Comparison of ENCODE assay signal across 20 cellular contexts in genomic region chr11:97974798-97975498, GRCh38.
A peak's percentile ranks its signal among the peaks of the same experiment; 100 is the strongest.
DNase-seq lines count a peak whose midpoint lies in the region; ATAC-seq, FAIRE-seq and TF ChIP-seq lines count a peak whose summit lies in the region.
"Had no signal": no experiment of that assay in that cellular context is flagged by ENCODE, and none has a peak within 500 bp of the region (broad histone marks: within the 10 kb centered on the region; RNA-seq: fewer than 3 reads in every experiment).

No MANE protein-coding gene starts in this region.

- FAIRE-seq in K562 (lab: Jason Lieb, UNC), result no peak
- FAIRE-seq in RCC 7860 (lab: Jason Lieb, UNC), result no peak
- FAIRE-seq: A549, H1, HTR-8/SVneo had no signal

- no peaks in the 10 kb centered on the region for H3K4me1 ChIP-seq in SK-N-SH (ENCODE audit: control insufficient read depth in 1 of 2, insufficient read depth in 2 of 2, low read depth in 1 of 2, low read length in 1 of 2)
- peaks cover 0 to 14% of the 10 kb centered on the region in 2 experiments; a peak in 3 of 5 replicates for H3K4me1 ChIP-seq in K562 (replicated peaks in 1 of 2; ENCODE audit: control insufficient read depth in 2 of 2, insufficient read depth in 2 of 2, low read length in 2 of 2)
- H3K4me1 ChIP-seq in neural progenitor cell, result peaks cover 17% of the 10 kb centered on the region
- peaks cover 21% of the 10 kb centered on the region for H3K4me1 ChIP-seq in smooth muscle cell (ENCODE audit: low read depth)
- H3K4me1 ChIP-seq: A549, BLaER1 had no signal

- DNase-seq in SK-N-SH (no peak), K562 (ENCODE audit: extremely low read depth in 1 of 4, low spot score in 3 of 4) (no peak), neural progenitor cell (ENCODE audit: low spot score) (peak; percentile 28), smooth muscle cell (lab: John Stamatoyannopoulos, UW; ENCODE audit: unreplicated experiment) (no peak), NCI-H1417 (lab: John Stamatoyannopoulos, UW) (no peak), RCC 7860 (ENCODE audit: low spot score) (no peak), ecto neural progenitor cell (ENCODE audit: low spot score) (no peak)
- DNase-seq: Calu3; CD4-positive, alpha-beta memory T cell; DMS79 treated with DMSO at 0.1 percent for 48 hours; GF-D8; IMR-90 had no signal

- TF ChIP-seq RAD21 in SK-N-SH (IDR thresholded peaks at IDR 0.05; ENCODE audit: low read length) (no peak), K562 (CRISPR knock-in tag; conservative IDR thresholded peaks at IDR 0.05 in 1 of 2, IDR thresholded peaks at IDR 0.05 in 1 of 2) (no peak)

- TF ChIP-seq CTCF in SK-N-SH (IDR thresholded peaks at IDR 0.05), result no peak
- TF ChIP-seq CTCF in K562 (IDR thresholded peaks at IDR 0.05 in 2 of 3, conservative IDR thresholded peaks at IDR 0.05 in 1 of 3; ENCODE audit: insufficient read depth in 2 of 3, low read depth in 1 of 3, low read length in 3 of 3), result no peak
- TF ChIP-seq CTCF in neural progenitor cell (IDR thresholded peaks at IDR 0.05), result no peak
- TF ChIP-seq CTCF in smooth muscle cell (IDR thresholded peaks at IDR 0.05; ENCODE audit: borderline replicate concordance, insufficient read depth, poor library complexity, severe bottlenecking), result no peak

- no peak overlapping the region for H3K9ac ChIP-seq in SK-N-SH
- peak overlapping the region in 1 of 2 experiments; percentile 61; a peak in 2 of 4 replicates for H3K9ac ChIP-seq in K562 (ENCODE audit: insufficient read depth in 1 of 2, low read depth in 2 of 2, low read length in 2 of 2)
- H3K9ac ChIP-seq in neural progenitor cell, result no peak overlapping the region
- H3K9ac ChIP-seq in smooth muscle cell (ENCODE audit: low read depth), result no peak overlapping the region
- H3K9ac ChIP-seq: BLaER1 had no signal

- CTCF ChIA-PET in SK-N-SH (lab: Yijun Ruan, JAX), result no interaction called here
- CTCF ChIA-PET in K562 (lab: Yijun Ruan, JAX; ENCODE audit: low intra/inter-chr PET ratio), result no interaction called here

- H3K4me2 ChIP-seq in SK-N-SH, result no peak overlapping the region
- H3K4me2 ChIP-seq in K562 (ENCODE audit: insufficient read depth, low read length), result no peak overlapping the region
- H3K4me2 ChIP-seq in neural progenitor cell, result peak overlapping the region; percentile 41
- H3K4me2 ChIP-seq in smooth muscle cell, result no peak overlapping the region
- H3K4me2 ChIP-seq: A549, BLaER1 had no signal

- H2AFZ ChIP-seq in SK-N-SH (ENCODE audit: low read depth), result peak overlapping the region; percentile 67
- peak overlapping the region; percentile 89 for H2AFZ ChIP-seq in K562 (ENCODE audit: low read depth, low read length)
- no peak overlapping the region for H2AFZ ChIP-seq in neural progenitor cell (replicated peaks)
- H2AFZ ChIP-seq in smooth muscle cell (ENCODE audit: low read depth), result peak overlapping the region; percentile 2

- H3K36me3 ChIP-seq in SK-N-SH (replicated peaks in 1 of 2; ENCODE audit: control insufficient read depth in 1 of 2, insufficient read depth in 2 of 2, low read length in 1 of 2), result no peaks in the 10 kb centered on the region
- no peaks in the 10 kb centered on the region; the same call in 1 of the 3 replicates for H3K36me3 ChIP-seq in K562 (ENCODE audit: control insufficient read depth, insufficient read depth, low read length)
- no peaks in the 10 kb centered on the region for H3K36me3 ChIP-seq in neural progenitor cell
- no peaks in the 10 kb centered on the region for H3K36me3 ChIP-seq in smooth muscle cell (ENCODE audit: low read depth)
- H3K36me3 ChIP-seq: BLaER1, HAP-1 had no signal

- H3K36me3 Mint-ChIP-seq in neural progenitor cell, result no peaks in the 10 kb centered on the region
- H3K36me3 Mint-ChIP-seq: CD14-positive monocyte; CD4-positive, alpha-beta memory T cell had no signal

- no peak for TF ChIP-seq POLR2A in K562 (conservative IDR thresholded peaks at IDR 0.05)

- WGBS in SK-N-SH (ENCODE audit: low lambda C conversion rate), result 29% methylated on average over 1 of the region's 1 CpG
- WGBS in K562 (ENCODE audit: insufficient coverage, low coverage, missing lambda C conversion rate), result 53% methylated on average over 1 of the region's 1 CpG
- WGBS in smooth muscle cell (ENCODE audit: low lambda C conversion rate), result 33% methylated on average over 1 of the region's 1 CpG

- H3K27me3 ChIP-seq in SK-N-SH (ENCODE audit: insufficient read depth) (no peaks in the 10 kb centered on the region), K562 (ENCODE audit: control insufficient read depth in 2 of 2, insufficient read depth in 2 of 2, low read length in 2 of 2) (no peaks in the 10 kb centered on the region), neural progenitor cell (no peaks in the 10 kb centered on the region), smooth muscle cell (ENCODE audit: low read depth) (no peaks in the 10 kb centered on the region)
- H3K27me3 ChIP-seq: BLaER1 had no signal

- no peaks in the 10 kb centered on the region for H3K9me3 Mint-ChIP-seq in neural progenitor cell

- ATAC-seq in SK-N-SH treated with all-trans-retinoic acid at 6 μM for 48 hours (no peak), K562 (no peak)
- ATAC-seq: A549 had no signal

- POLR2A ChIA-PET in SK-N-SH (lab: Yijun Ruan, JAX) (no interaction called here), K562 (lab: Yijun Ruan, JAX) (interaction anchor here (1.1 kb wide), 2 partner anchors 11 to 184 kb away, joined by 3 to 4 read pairs; no protein-coding TSS in a partner anchor)

- H3K27me3 Mint-ChIP-seq in neural progenitor cell (ENCODE audit: insufficient read depth, low read depth), result peaks cover 2% of the 10 kb centered on the region
- H3K27me3 Mint-ChIP-seq: CD4-positive, alpha-beta memory T cell had no signal

- H4K20me1 ChIP-seq in SK-N-SH (ENCODE audit: insufficient read depth) (no peaks in the 10 kb centered on the region), K562 (replicated peaks; ENCODE audit: control insufficient read depth, insufficient read depth, low read length) (no peaks in the 10 kb centered on the region), neural progenitor cell (ENCODE audit: low read depth) (no peaks in the 10 kb centered on the region), smooth muscle cell (ENCODE audit: low read depth) (no peaks in the 10 kb centered on the region)
- H4K20me1 ChIP-seq: BLaER1 had no signal

- H3K27ac ChIP-seq in SK-N-SH (ENCODE audit: low read depth in 2 of 2, low read length in 1 of 2) (no peak overlapping the region), K562 (ENCODE audit: extremely low read depth, low read depth, low read length) (peak overlapping the region; percentile 82; the same call in 2 of the 3 replicates), neural progenitor cell (no peak overlapping the region), smooth muscle cell (ENCODE audit: low read depth) (no peak overlapping the region)
- H3K27ac ChIP-seq: 22Rv1, A549, BLaER1 had no signal

- no peak for TF ChIP-seq EP300 in SK-N-SH (IDR thresholded peaks at IDR 0.05; ENCODE audit: borderline replicate concordance in 1 of 2, low read depth in 1 of 2, low read length in 1 of 2)
- no peak for TF ChIP-seq EP300 in K562 (IDR thresholded peaks at IDR 0.05; ENCODE audit: low read length)

- H3K9me2 ChIP-seq in SK-N-SH, result no peaks in the 10 kb centered on the region

- H3K4me1 Mint-ChIP-seq in neural progenitor cell, result peaks cover 11% of the 10 kb centered on the region
- H3K4me1 Mint-ChIP-seq: CD14-positive monocyte; CD4-positive, alpha-beta memory T cell had no signal

- H3K9me3 ChIP-seq in SK-N-SH (no peaks in the 10 kb centered on the region), K562 (replicated peaks; ENCODE audit: control insufficient read depth, insufficient read depth, low read depth, low read length) (peaks cover 12% of the 10 kb centered on the region), neural progenitor cell (ENCODE audit: low read depth) (no peaks in the 10 kb centered on the region), smooth muscle cell (replicated peaks; ENCODE audit: low read depth) (no peaks in the 10 kb centered on the region)
- H3K9me3 ChIP-seq: A549, BLaER1, HAP-1 had no signal

- no TSS peak for BruUV-seq in K562 (replicated peaks; lab: Mats Ljungman, UMichigan)

- no peaks in the 10 kb centered on the region for H3K9me1 ChIP-seq in K562 (ENCODE audit: control insufficient read depth, insufficient read depth, low read length)

- no peak overlapping the region for H3K4me3 Mint-ChIP-seq in neural progenitor cell
- H3K4me3 Mint-ChIP-seq: CD14-positive monocyte; CD4-positive, alpha-beta memory T cell had no signal

- intact Hi-C loops in K562 (cut with micrococcal nuclease), result no loop called here

- H3K27ac Mint-ChIP-seq in neural progenitor cell, result no peak overlapping the region
- H3K27ac Mint-ChIP-seq: CD14-positive monocyte; CD4-positive, alpha-beta memory T cell had no signal

- H3K79me2 ChIP-seq in SK-N-SH (ENCODE audit: insufficient read depth), result no peaks in the 10 kb centered on the region; the same call in 1 of the 2 replicates
- no peaks in the 10 kb centered on the region for H3K79me2 ChIP-seq in K562 (ENCODE audit: control insufficient read depth, insufficient read depth, low read length)
- H3K79me2 ChIP-seq in neural progenitor cell (ENCODE audit: low read depth), result no peaks in the 10 kb centered on the region
- no peaks in the 10 kb centered on the region for H3K79me2 ChIP-seq in smooth muscle cell (ENCODE audit: low read depth)

- in situ Hi-C loops in K562 (cut with MboI), result no loop called here

- no peak overlapping the region for H3K4me3 ChIP-seq in SK-N-SH (ENCODE audit: low read depth in 2 of 2, low read length in 1 of 2)
- H3K4me3 ChIP-seq in K562, result no peak overlapping the region
- H3K4me3 ChIP-seq in neural progenitor cell, result peak overlapping the region; percentile 0
- H3K4me3 ChIP-seq in smooth muscle cell, result no peak overlapping the region
- H3K4me3 ChIP-seq: A549, BLaER1, HAP-1 had no signal

- H3F3A ChIP-seq in SK-N-SH (replicated peaks; ENCODE audit: insufficient read depth), result no peaks in the 10 kb centered on the region
- peaks cover 4% of the 10 kb centered on the region for H3F3A ChIP-seq in neural progenitor cell (ENCODE audit: low read depth)
- no peaks in the 10 kb centered on the region for H3F3A ChIP-seq in smooth muscle cell (ENCODE audit: low read depth)

TF ChIP-seq in SK-N-SH, 30 proteins besides CTCF, POLR2A, EP300 and RAD21 (continues in another document):
- no peak for TF ChIP-seq TCF12 (IDR thresholded peaks at IDR 0.05)

TF ChIP-seq in SK-N-SH treated with all-trans-retinoic acid at 6 μM for 48 hours, 23 proteins besides CTCF, POLR2A, EP300 and RAD21 (continues in another document):
- TF ChIP-seq PPARA (CRISPR knock-in tag; IDR thresholded peaks at IDR 0.05; ENCODE audit: borderline replicate concordance) (no peak), OSR1 (CRISPR knock-in tag; IDR thresholded peaks at IDR 0.05) (no peak), ZNF70 (CRISPR knock-in tag; IDR thresholded peaks at IDR 0.05) (no peak), TCF4 (CRISPR knock-in tag; IDR thresholded peaks at IDR 0.05; ENCODE audit: borderline replicate concordance) (no peak)

TF ChIP-seq in K562, 482 proteins besides CTCF, POLR2A, EP300 and RAD21:
- no peak for TF ChIP-seq HDAC6 (IDR thresholded peaks at IDR 0.05; ENCODE audit: low read depth, low read length)
- TF ChIP-seq ZNF79 (CRISPR knock-in tag; IDR thresholded peaks at IDR 0.05; ENCODE audit: low read depth), result no peak
- TF ChIP-seq ZKSCAN1 (IDR thresholded peaks at IDR 0.05; ENCODE audit: low read depth, low read length), result no peak
- no peak for TF ChIP-seq NFIC (IDR thresholded peaks at IDR 0.05)
